9 cellular contexts compared by ENCODE assay signal in the genomic region with DNA sequence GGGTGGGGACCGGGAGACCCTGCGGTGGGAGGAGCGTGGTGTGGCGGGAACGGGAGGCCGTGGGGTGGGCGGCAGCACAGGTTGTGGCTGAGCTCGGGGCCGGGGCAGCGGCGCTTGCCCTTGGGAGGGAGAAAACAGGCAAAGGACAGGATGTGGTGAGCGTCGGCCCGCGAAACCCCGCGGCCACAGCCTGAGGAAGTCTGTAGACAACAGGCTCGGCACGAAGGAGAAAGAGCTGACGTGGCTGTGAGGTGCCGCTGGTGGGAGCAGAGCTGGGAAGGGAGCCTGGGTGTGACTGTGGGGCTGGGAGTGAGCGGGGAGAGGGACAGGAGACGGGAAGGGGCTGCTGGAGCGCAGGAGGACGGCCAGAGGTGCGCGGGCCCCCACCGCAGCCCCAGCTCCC.
A peak's percentile ranks its signal among the peaks of the same experiment; 100 is the strongest.
DNase-seq lines count a peak whose midpoint lies in the region; ATAC-seq, FAIRE-seq and TF ChIP-seq lines count a peak whose summit lies in the region.
"Had no signal": no experiment of that assay in that cellular context is flagged by ENCODE, and none has a peak within 500 bp of the region (broad histone marks: within the 10 kb centered on the region; RNA-seq: fewer than 3 reads in every experiment).

No MANE protein-coding gene starts in this region.

- 81 to 82% methylated on average over 26 to 28 of the region's 28 CpGs for WGBS in body of pancreas, 2 donors
- WGBS in spleen, 5 donors = 12 to 47% (median 20%) methylated on average over 26 to 28 of the region's 28 CpGs
- 85 to 100% methylated on average over 3 to 28 of the region's 28 CpGs for WGBS in GM23248 (ENCODE audit: low coverage in 1 of 2, low lambda C conversion rate in 2 of 2, missing lambda C conversion rate in 2 of 2), 2 experiments

- CTCF ChIA-PET in T-cell (lab: Charles Lee) = interaction anchor here in 1 of 2 donors (0.6 kb wide), 1 partner anchor 366 kb away, joined by 3 read pairs; no protein-coding TSS in a partner anchor

- no peaks in the 10 kb centered on the region for H3K79me2 ChIP-seq in GM23248 (ENCODE audit: insufficient read depth)

- no peak overlapping the region for H2AFZ ChIP-seq in GM23248

- FAIRE-seq in GM12891 (lab: Jason Lieb, UNC) (peak; percentile 90), RCC 7860 (lab: Jason Lieb, UNC) (no peak)

- H3K4me1 ChIP-seq in body of pancreas = no peaks in the 10 kb centered on the region
- H3K4me1 ChIP-seq in spleen = peaks cover 16 to 30% (median 25%) of the 10 kb centered on the region in 6 donors
- H3K4me1 ChIP-seq in GM23248 (ENCODE audit: insufficient read depth) = no peaks in the 10 kb centered on the region

- H4K20me1 ChIP-seq in GM23248 (ENCODE audit: insufficient read depth) = no peaks in the 10 kb centered on the region

- in situ Hi-C loops in GM23248 (cut with MboI) = no loop called here

- TF ChIP-seq POLR2A in GM12891 (IDR thresholded peaks at IDR 0.05; ENCODE audit: low read depth, low read length) = no peak
- TF ChIP-seq POLR2A in body of pancreas (IDR thresholded peaks at IDR 0.05) = no peak
- no peak for TF ChIP-seq POLR2A in spleen (IDR thresholded peaks at IDR 0.05)

- no peaks in the 10 kb centered on the region for H3K27me3 Mint-ChIP-seq in T-cell

- intact Hi-C loops in body of pancreas (cut with DNase I) = no loop called here
- intact Hi-C loops in spleen (cut with DNase I; ENCODE audit: low total_unique reads) = no loop called here

- DNase-seq in GM12891 (ENCODE audit: insufficient read length, low spot score) (peak; percentile 81), T-cell (peak in 29 of 34 experiments; percentile 14 to 63 (median 39)), body of pancreas (peak in 3 of 4 donors; percentile 11 to 49 (median 15)), spleen (peak; percentile 93), RCC 7860 (ENCODE audit: low spot score) (no peak), GM23248 (no peak)

- H3K9me3 ChIP-seq in body of pancreas = no peaks in the 10 kb centered on the region
- no peaks in the 10 kb centered on the region for H3K9me3 ChIP-seq in spleen
- H3K9me3 ChIP-seq in GM23248 (ENCODE audit: low read depth) = no peaks in the 10 kb centered on the region

- H3K4me3 Mint-ChIP-seq in T-cell = peak overlapping the region; percentile 77 to 86 (median 79)
- H3K4me3 Mint-ChIP-seq: brain had no signal

- no peak overlapping the region for H3K4me2 ChIP-seq in GM23248 (ENCODE audit: unreplicated experiment)

- H3K27ac Mint-ChIP-seq in T-cell = peak overlapping the region; percentile 95

- H3K36me3 ChIP-seq in body of pancreas (replicated peaks in 1 of 2; ENCODE audit: insufficient read depth in 1 of 2, low read depth in 2 of 2) = no peaks in the 10 kb centered on the region
- no peaks in the 10 kb centered on the region for H3K36me3 ChIP-seq in spleen
- no peaks in the 10 kb centered on the region for H3K36me3 ChIP-seq in GM23248 (ENCODE audit: low read depth)

- peaks cover 26 to 41% (median 35%) of the 10 kb centered on the region in 3 donors for H3K4me1 Mint-ChIP-seq in T-cell

- H3K9ac ChIP-seq in GM23248 = no peak overlapping the region

- POLR2A ChIA-PET in T-cell (lab: Charles Lee) = no interaction called here

- H3K27me3 ChIP-seq in body of pancreas = no peaks in the 10 kb centered on the region
- H3K27me3 ChIP-seq in spleen (replicated peaks in 1 of 7) = peaks cover 0 to 9% (median 0%) of the 10 kb centered on the region in 7 donors
- no peaks in the 10 kb centered on the region for H3K27me3 ChIP-seq in GM23248 (replicated peaks; ENCODE audit: insufficient read depth)

- no peaks in the 10 kb centered on the region for H3K9me3 Mint-ChIP-seq in T-cell

- H3K27ac ChIP-seq in body of pancreas = no peak overlapping the region
- peak overlapping the region in 7 of 8 donors; percentile 22 to 84 (median 73) for H3K27ac ChIP-seq in spleen
- no peak overlapping the region for H3K27ac ChIP-seq in GM23248

- H3K9me2 ChIP-seq in GM23248 (ENCODE audit: insufficient read depth) = no peaks in the 10 kb centered on the region

- no peaks in the 10 kb centered on the region for H3F3A ChIP-seq in GM23248 (ENCODE audit: insufficient read depth)

- peak; percentile 65 for ATAC-seq in HG02759 (IDR thresholded peaks at IDR 0.05; ENCODE audit: unreplicated experiment)
- peak; percentile 68 to 82 (median 76) for ATAC-seq in T-cell (replicated peaks in 1 of 4)
- no peak for ATAC-seq in body of pancreas
- ATAC-seq in GM19328 (IDR thresholded peaks at IDR 0.05; ENCODE audit: unreplicated experiment) = no peak

- H3K36me3 Mint-ChIP-seq in T-cell = no peaks in the 10 kb centered on the region
- H3K36me3 Mint-ChIP-seq: brain had no signal

- TF ChIP-seq CTCF in body of pancreas (IDR thresholded peaks at IDR 0.05) (no peak), spleen (IDR thresholded peaks at IDR 0.05 in 8 of 11, conservative IDR thresholded peaks at IDR 0.05 in 3 of 11) (no peak)

- H3K4me3 ChIP-seq in body of pancreas = no peak overlapping the region
- peak overlapping the region; percentile 1 to 60 (median 28) for H3K4me3 ChIP-seq in spleen
- H3K4me3 ChIP-seq in GM23248 = no peak overlapping the region

TF ChIP-seq in GM12891, 5 proteins besides CTCF, POLR2A, EP300 and RAD21:
- TF ChIP-seq SPI1 (IDR thresholded peaks at IDR 0.05; ENCODE audit: low read depth, low read length) (peak; percentile 57; the same call in 1 of the 2 replicates), PAX5 (IDR thresholded peaks at IDR 0.05; ENCODE audit: insufficient read depth, low read length, severe bottlenecking) (no peak)
TF ChIP-seq in GM12891: peak in this region for 1.

Comparison
In these comparisons a context has a peak if more than half of its experiments do, and no peak if none do; other contexts are left out.
1. DNase-seq: peak in GM12891 (single experiment), T-cell (29 of 34), body of pancreas (3 of 4) and spleen (single experiment); none in RCC 7860 (single experiment) and GM23248 (single experiment).
2. ATAC-seq: peak in HG02759 (single experiment) and T-cell (4 of 4); none in body of pancreas (single experiment) and GM19328 (single experiment).
3. H3K27ac ChIP-seq: peak in spleen (7 of 8); none in body of pancreas (0 of 4) and GM23248 (single experiment).
4. H3K4me3 ChIP-seq: peak in spleen (8 of 8); none in body of pancreas (0 of 2) and GM23248 (single experiment).